ENCODE assay signal across 15 cellular contexts in genomic region chr17:50279181-50279526, GRCh38. TPM values are rescaled to one million over a fixed set of nuclear protein-coding genes. Genes with fewer than 3 reads are reported as not detected.
DNase-seq lines count a peak whose midpoint lies in the region; ATAC-seq lines count a peak whose summit lies in the region.
"Had no signal": no experiment of that assay in that cellular context is flagged by ENCODE, and none has a peak within 500 bp of the region (broad histone marks: within the 10 kb centered on the region; RNA-seq: fewer than 3 reads in every experiment).

No MANE protein-coding gene starts in this region.

- no peak for ATAC-seq in HG03565 (IDR thresholded peaks at IDR 0.05; ENCODE audit: unreplicated experiment)
- no peak for ATAC-seq in HG03097 (IDR thresholded peaks at IDR 0.05; ENCODE audit: low FRiP score, unreplicated experiment)
- ATAC-seq: activated CD4-positive, alpha-beta T cell treated with anti-CD3 and anti-CD28 coated beads for 36 hours; activated T-cell treated with anti-CD3 and anti-CD28 coated beads, Interleukin-2, amount 50 U/mL, for 72 hours had no signal

- peak; percentile 91 for DNase-seq in A172 (ENCODE audit: low spot score)
- peak; percentile 66 for DNase-seq in HK-2 (ENCODE audit: unreplicated experiment)
- peak; percentile 38 for DNase-seq in T1000 (lab: John Stamatoyannopoulos, UW)
- peak; percentile 68 for DNase-seq in hepatic stellate cell (ENCODE audit: low spot score)
- no peak for DNase-seq in NCI-H1092 (lab: John Stamatoyannopoulos, UW)
- no peak for DNase-seq in SHP77 treated with DMSO at 0.1 percent for 48 hours (lab: John Stamatoyannopoulos, UW)
- DNase-seq: activated CD4-positive, alpha-beta T cell treated with anti-CD3 and anti-CD28 coated beads for 36 hours; activated T-cell treated with anti-CD3 and anti-CD28 coated beads, Interleukin-2, amount 50 U/mL, for 72 hours; esophagus squamous epithelium; NCI-H1092 treated with DMSO at 0.1 percent for 48 hours; nephron progenitor cell; sigmoid colon; stomach had no signal

RNA-seq across cellular contexts. Expression of gene TMEM92, which starts 4.9 kb away (rescaled TPM):
- 5.2 and 6.6 TPM in 2 replicates for total RNA-seq in A172 (2014; rRNA removed; shearing (Covaris generic))
- total RNA-seq: sigmoid colon had no signal

Comparison
In these comparisons a context has a peak if more than half of its experiments do, and no peak if none do; other contexts are left out.
1. DNase-seq: peak in A172 (single experiment), HK-2 (single experiment), T1000 (single experiment) and hepatic stellate cell (single experiment); none in NCI-H1092 (single experiment) and SHP77 treated with DMSO at 0.1 percent for 48 hours (single experiment).